ENCODE assay signal across 1 cellular context in the genomic region with DNA sequence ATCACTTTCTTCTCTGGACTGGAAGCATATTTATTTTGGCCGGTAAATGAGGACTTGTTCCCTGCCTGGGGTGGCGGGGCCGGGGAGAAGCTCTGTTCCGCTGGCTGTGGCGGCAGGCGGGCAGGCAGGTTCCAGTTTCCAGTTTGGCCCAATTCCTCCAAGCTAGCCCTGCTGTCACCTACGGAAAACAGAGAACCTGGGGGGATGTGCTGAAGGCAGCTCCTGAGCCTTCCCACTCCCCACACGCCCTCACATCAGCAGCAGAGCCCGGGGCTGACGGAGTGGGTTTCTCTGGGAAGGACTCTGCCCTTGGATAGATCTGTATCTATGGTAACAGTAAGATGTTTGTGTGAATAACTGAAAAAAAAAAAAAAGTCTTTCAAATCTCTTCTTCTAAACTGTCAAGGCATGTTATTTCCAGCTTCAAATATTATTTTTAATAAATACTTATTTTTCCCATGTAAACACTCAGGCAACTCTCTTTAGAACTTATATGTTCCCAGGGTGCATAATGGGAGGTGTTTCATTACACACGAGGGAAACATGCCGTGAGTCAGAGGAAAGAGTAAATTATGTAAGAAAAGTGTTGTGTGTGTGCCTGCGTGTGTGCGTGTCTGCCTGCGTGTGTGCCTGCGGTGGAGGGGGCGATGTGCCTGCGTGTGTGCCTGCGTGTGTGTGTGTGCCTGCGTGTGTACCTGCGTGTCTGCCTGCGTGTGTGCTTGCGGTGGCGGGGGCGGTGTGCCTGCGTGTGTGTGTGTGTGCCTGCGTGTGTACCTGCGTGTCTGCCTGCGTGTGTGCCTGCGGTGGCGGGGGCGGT.
TF ChIP-seq lines count a peak whose summit lies in the region.

No MANE protein-coding gene starts in this region.

TF ChIP-seq in H1, 55 proteins besides CTCF, POLR2A, EP300 and RAD21:
- no peak for TF ChIP-seq EGR1 (IDR thresholded peaks at IDR 0.05; ENCODE audit: borderline replicate concordance, low read depth, low read length)
- no peak for TF ChIP-seq ASH2L (IDR thresholded peaks at IDR 0.05; ENCODE audit: low read length)
- TF ChIP-seq EZH2 (IDR thresholded peaks at IDR 0.05; ENCODE audit: low read depth, low read length, severe bottlenecking) = no peak
TF ChIP-seq in H1: peak in this region for 0.
